8 cellular contexts compared by ENCODE assay signal in genomic region chr4:173257732-173258717, GRCh38.
A peak's percentile ranks its signal among the peaks of the same experiment; 100 is the strongest.
DNase-seq lines count a peak whose midpoint lies in the region; ATAC-seq and TF ChIP-seq lines count a peak whose summit lies in the region.

No MANE protein-coding gene starts in this region.

- no peak overlapping the region for H3K56ac ChIP-seq in mesendoderm (ENCODE audit: low read length)

- peaks cover 12% of the 10 kb centered on the region for H3K79me1 ChIP-seq in mesendoderm (ENCODE audit: low read length)

- no peaks in the 10 kb centered on the region for H3K36me3 ChIP-seq in mesendoderm (ENCODE audit: control insufficient read depth, insufficient read depth, low read length)

- H3K4me1 ChIP-seq in mesendoderm (ENCODE audit: control insufficient read depth, low read depth, low read length) = no peaks in the 10 kb centered on the region

- no peak overlapping the region for H3K4ac ChIP-seq in mesendoderm (ENCODE audit: low read depth, low read length)

- H3K4me3 ChIP-seq in mesendoderm (ENCODE audit: low read length) = no peak overlapping the region

- H3K79me2 ChIP-seq in mesendoderm (ENCODE audit: control insufficient read depth, insufficient read depth, low read length) = peaks cover 8% of the 10 kb centered on the region

- peaks cover 23 to 44% of the 10 kb centered on the region in 2 donors for H3K4me1 Mint-ChIP-seq in stimulated activated naive B cell treated with anti-CD40 and anti-IgM and Interleukin-4, amounts not matched to agents 10 μg/mL and 1 μg/mL and 100 μg/mL, for 72 hours

- H3K23ac ChIP-seq in mesendoderm (ENCODE audit: low read length) = no peak overlapping the region

- H3K27me3 Mint-ChIP-seq in stimulated activated naive B cell treated with anti-CD40 and anti-IgM and Interleukin-4, amounts not matched to agents 10 μg/mL and 1 μg/mL and 100 μg/mL, for 72 hours = no peaks in the 10 kb centered on the region

- H2BK120ac ChIP-seq in mesendoderm (ENCODE audit: low read depth, low read length) = no peak overlapping the region

- no peak overlapping the region for H4K5ac ChIP-seq in mesendoderm (ENCODE audit: low read length)

- H3K36me3 Mint-ChIP-seq in stimulated activated naive B cell treated with anti-CD40 and anti-IgM and Interleukin-4, amounts not matched to agents 10 μg/mL and 1 μg/mL and 100 μg/mL, for 72 hours = peaks cover 10 to 14% of the 10 kb centered on the region in 2 donors

- no peak overlapping the region for H2AK5ac ChIP-seq in mesendoderm (ENCODE audit: low read length)

- H2BK5ac ChIP-seq in mesendoderm (ENCODE audit: low read length) = no peak overlapping the region

- H3K4me2 ChIP-seq in mesendoderm (ENCODE audit: low read length) = no peak overlapping the region

- H3K9ac ChIP-seq in mesendoderm (ENCODE audit: low read length) = no peak overlapping the region

- H3K18ac ChIP-seq in mesendoderm (ENCODE audit: low read length) = no peak overlapping the region

- H3K4me3 Mint-ChIP-seq in stimulated activated naive B cell treated with anti-CD40 and anti-IgM and Interleukin-4, amounts not matched to agents 10 μg/mL and 1 μg/mL and 100 μg/mL, for 72 hours = no peak overlapping the region

- peak overlapping the region; percentile 28 for H3K27ac Mint-ChIP-seq in stimulated activated naive B cell treated with anti-CD40 and anti-IgM and Interleukin-4, amounts not matched to agents 10 μg/mL and 1 μg/mL and 100 μg/mL, for 72 hours

- no peak overlapping the region for H4K8ac ChIP-seq in mesendoderm (ENCODE audit: low read depth, low read length)

- DNase-seq in NCI-H446 (lab: John Stamatoyannopoulos, UW) = peak; percentile 18 to 74
- peak; percentile 45 to 47 for DNase-seq in activated CD4-positive, alpha-beta T cell treated with anti-CD3 and anti-CD28 coated beads, Interleukin-2, amount 50 U/mL, for 4 hours
- peak; percentile 42 for DNase-seq in effector CD4-positive, alpha-beta T cell
- peak; percentile 88 for DNase-seq in mesendoderm
- DNase-seq in stimulated activated naive B cell treated with anti-CD40 and anti-IgM and Interleukin-4, amounts not matched to agents 10 μg/mL and 1 μg/mL and 100 μg/mL, for 72 hours = peak; percentile 38

- peak; percentile 78 for TF ChIP-seq CTCF in C4-2B (conservative IDR thresholded peaks at IDR 0.05)

- H2BK15ac ChIP-seq in mesendoderm (replicated peaks; ENCODE audit: low read depth) = no peak overlapping the region

- no CpG with 5 or more reads among the region's 4 CpGs for WGBS in mesendoderm (ENCODE audit: extremely low coverage, insufficient coverage, low lambda C conversion rate)

- no peaks in the 10 kb centered on the region for H3K9me3 Mint-ChIP-seq in stimulated activated naive B cell treated with anti-CD40 and anti-IgM and Interleukin-4, amounts not matched to agents 10 μg/mL and 1 μg/mL and 100 μg/mL, for 72 hours

- no peaks in the 10 kb centered on the region for H3K27me3 ChIP-seq in mesendoderm (ENCODE audit: insufficient read depth, low read length, poor library complexity)

- peak; percentile 91 for ATAC-seq in GM18870 (IDR thresholded peaks at IDR 0.05; ENCODE audit: unreplicated experiment)
- peak; percentile 84 for ATAC-seq in HG03103 (IDR thresholded peaks at IDR 0.05; ENCODE audit: low read depth, unreplicated experiment)
- peak; percentile 92 to 95 for ATAC-seq in stimulated activated naive B cell treated with anti-CD40 and anti-IgM and Interleukin-4, amounts not matched to agents 10 μg/mL and 1 μg/mL and 100 μg/mL, for 72 hours (replicated peaks)

- H3K27ac ChIP-seq in C4-2B (no peak overlapping the region), mesendoderm (ENCODE audit: low read depth, low read length) (no peak overlapping the region)

Comparison
In these comparisons a context has a peak if more than half of its experiments do, and no peak if none do; other contexts are left out.
1. DNase-seq: peak in every context shown above with its lines; median percentile 88 in mesendoderm; 46 in NCI-H446; 46 in activated CD4-positive, alpha-beta T cell treated with anti-CD3 and anti-CD28 coated beads, Interleukin-2, amount 50 U/mL, for 4 hours; 42 in effector CD4-positive, alpha-beta T cell; 38 in stimulated activated naive B cell treated with anti-CD40 and anti-IgM and Interleukin-4, amounts not matched to agents 10 μg/mL and 1 μg/mL and 100 μg/mL, for 72 hours.